In the genomic region with DNA sequence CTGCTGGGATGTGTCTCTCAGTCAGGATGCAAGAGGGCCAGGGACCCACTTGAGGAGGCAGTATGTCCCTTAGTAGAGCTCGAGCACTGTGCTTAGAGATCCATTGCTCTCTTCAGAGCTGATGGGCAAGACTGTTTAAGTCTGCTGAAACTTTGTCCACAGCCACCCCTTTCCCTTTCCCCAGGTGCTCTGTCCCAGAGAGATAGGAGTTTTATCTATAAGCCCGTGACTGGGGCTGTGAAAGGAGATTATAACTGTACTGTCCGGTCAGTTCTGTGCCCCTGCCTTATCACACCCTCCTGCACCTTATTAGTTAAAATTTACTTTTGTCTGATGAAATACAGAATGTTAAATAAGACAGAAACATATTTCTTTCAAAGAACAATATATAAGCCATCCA, we compare ENCODE assay signal across 28 cellular contexts.
"Had no signal": no experiment of that assay in that cellular context is flagged by ENCODE, and none has a peak within 500 bp of the region (broad histone marks: within the 10 kb centered on the region; RNA-seq: fewer than 3 reads in every experiment).

No MANE protein-coding gene starts in this region.

- H3K4me3 ChIP-seq: hepatocyte, left ventricle myocardium inferior, lung, mucosa of descending colon, pancreas, prostate gland, skin epidermis, suprapubic skin, thoracic aorta, tibial artery, uterus had no signal

- H3K4me2 ChIP-seq: hepatocyte had no signal

- H3K4me1 ChIP-seq: left ventricle myocardium inferior, pancreas, prostate gland, suprapubic skin, tibial artery, uterus had no signal

- H3K36me3 ChIP-seq: left ventricle myocardium inferior, pancreas, prostate gland, suprapubic skin, thoracic aorta, tibial artery, uterus had no signal

- DNase-seq: islet precursor cell; left ventricle myocardium inferior; mesendoderm; mucosa of descending colon; naive thymus-derived CD4-positive, alpha-beta T cell; nucleus accumbens; pancreas; posterior cingulate gyrus; retina; right cardiac atrium; stimulated activated CD4-positive, alpha-beta T cell treated with anti-CD3 and anti-CD28 coated beads, Interleukin-12 subunit alpha, Interleukin-12 subunit beta, amount 100 ng/mL, for 4 hours; stimulated activated CD4-positive, alpha-beta T cell treated with anti-CD3 and anti-CD28 coated beads, Interleukin-15, amount 100 ng/mL, for 24 hours; stimulated activated CD4-positive, alpha-beta T cell treated with anti-CD3 and anti-CD28 coated beads, Interleukin-2, amount 100 ng/mL, for 24 hours; stimulated activated CD4-positive, alpha-beta T cell treated with anti-CD3 and anti-CD28 coated beads, Interleukin-4, amount 100 ng/mL, for 1 hour; stimulated activated naive B cell treated with anti-CD40 and anti-IgM and Interleukin-4, amounts not matched to agents 10 μg/mL and 1 μg/mL and 100 μg/mL, for 72 hours; tibial artery; uterus had no signal

- H3K4me1 Mint-ChIP-seq: mesothelial cell of epicardium; naive thymus-derived CD4-positive, alpha-beta T cell; stimulated activated naive B cell treated with anti-CD40 and anti-IgM and Interleukin-4, amounts not matched to agents 10 μg/mL and 1 μg/mL and 100 μg/mL, for 72 hours had no signal

- H3K9me3 Mint-ChIP-seq: type B pancreatic cell had no signal

- H3K27ac Mint-ChIP-seq: mesothelial cell of epicardium; naive thymus-derived CD4-positive, alpha-beta T cell; natural killer cell treated with Interleukin-12 subunit alpha and Interleukin-12 subunit beta and Interleukin-15 and Interleukin-18, amount 100 ng/mL, for 72 hours; stimulated activated naive B cell treated with anti-CD40 and anti-IgM and Interleukin-4, amounts not matched to agents 10 μg/mL and 1 μg/mL and 100 μg/mL, for 72 hours; stimulated activated naive CD8-positive, alpha-beta T cell treated with anti-CD3 and anti-CD28 coated beads, Interleukin-15, Interleukin-2, amounts not matched to agents 100 ng/mL and 50 ng/mL, for 24 hours; type B pancreatic cell had no signal

- H3K79me2 ChIP-seq: hepatocyte had no signal

- H3K27me3 Mint-ChIP-seq: naive thymus-derived CD4-positive, alpha-beta T cell; natural killer cell treated with Interleukin-12 subunit alpha and Interleukin-12 subunit beta and Interleukin-15 and Interleukin-18, amount 100 ng/mL, for 72 hours; stimulated activated naive B cell treated with anti-CD40 and anti-IgM and Interleukin-4, amounts not matched to agents 10 μg/mL and 1 μg/mL and 100 μg/mL, for 72 hours; stimulated activated naive CD8-positive, alpha-beta T cell treated with anti-CD3 and anti-CD28 coated beads, Interleukin-15, Interleukin-2, amounts not matched to agents 100 ng/mL and 50 ng/mL, for 24 hours; type B pancreatic cell had no signal

- H3K36me3 Mint-ChIP-seq: natural killer cell treated with Interleukin-12 subunit alpha and Interleukin-12 subunit beta and Interleukin-15 and Interleukin-18, amount 100 ng/mL, for 72 hours; stimulated activated naive B cell treated with anti-CD40 and anti-IgM and Interleukin-4, amounts not matched to agents 10 μg/mL and 1 μg/mL and 100 μg/mL, for 72 hours; type B pancreatic cell had no signal

- H3K27ac ChIP-seq: hepatocyte, left ventricle myocardium inferior, pancreas, prostate gland, skin epidermis, suprapubic skin, thoracic aorta, tibial artery, uterus had no signal

- H2AFZ ChIP-seq: hepatocyte had no signal

- FAIRE-seq: pancreas had no signal

- ATAC-seq: mucosa of descending colon; naive thymus-derived CD4-positive, alpha-beta T cell; natural killer cell treated with Interleukin-12 subunit alpha and Interleukin-12 subunit beta and Interleukin-15 and Interleukin-18, amount 100 ng/mL, for 72 hours; pancreas; right cardiac atrium; sciatic nerve; stimulated activated naive B cell treated with anti-CD40 and anti-IgM and Interleukin-4, amounts not matched to agents 10 μg/mL and 1 μg/mL and 100 μg/mL, for 72 hours had no signal

- H3K9me3 ChIP-seq: mucosa of descending colon, pancreas, prostate gland, suprapubic skin, uterus had no signal

- H3K27me3 ChIP-seq: hepatocyte, pancreas, suprapubic skin, tibial artery, uterus had no signal

- H3K4me3 Mint-ChIP-seq: mesothelial cell of epicardium; naive thymus-derived CD4-positive, alpha-beta T cell; natural killer cell treated with Interleukin-12 subunit alpha and Interleukin-12 subunit beta and Interleukin-15 and Interleukin-18, amount 100 ng/mL, for 72 hours; stimulated activated naive B cell treated with anti-CD40 and anti-IgM and Interleukin-4, amounts not matched to agents 10 μg/mL and 1 μg/mL and 100 μg/mL, for 72 hours; stimulated activated naive CD8-positive, alpha-beta T cell treated with anti-CD3 and anti-CD28 coated beads, Interleukin-15, Interleukin-2, amounts not matched to agents 100 ng/mL and 50 ng/mL, for 24 hours; type B pancreatic cell had no signal
